Comparison of ENCODE assay signal across 1 cellular context in genomic region chr7:100100420-100101015, GRCh38.
TF ChIP-seq lines count a peak whose summit lies in the region.

No MANE protein-coding gene starts in this region.

TF ChIP-seq in HCT116, 20 proteins besides CTCF, POLR2A, EP300 and RAD21 (continued from another document):
- TF ChIP-seq, protein P1, sequence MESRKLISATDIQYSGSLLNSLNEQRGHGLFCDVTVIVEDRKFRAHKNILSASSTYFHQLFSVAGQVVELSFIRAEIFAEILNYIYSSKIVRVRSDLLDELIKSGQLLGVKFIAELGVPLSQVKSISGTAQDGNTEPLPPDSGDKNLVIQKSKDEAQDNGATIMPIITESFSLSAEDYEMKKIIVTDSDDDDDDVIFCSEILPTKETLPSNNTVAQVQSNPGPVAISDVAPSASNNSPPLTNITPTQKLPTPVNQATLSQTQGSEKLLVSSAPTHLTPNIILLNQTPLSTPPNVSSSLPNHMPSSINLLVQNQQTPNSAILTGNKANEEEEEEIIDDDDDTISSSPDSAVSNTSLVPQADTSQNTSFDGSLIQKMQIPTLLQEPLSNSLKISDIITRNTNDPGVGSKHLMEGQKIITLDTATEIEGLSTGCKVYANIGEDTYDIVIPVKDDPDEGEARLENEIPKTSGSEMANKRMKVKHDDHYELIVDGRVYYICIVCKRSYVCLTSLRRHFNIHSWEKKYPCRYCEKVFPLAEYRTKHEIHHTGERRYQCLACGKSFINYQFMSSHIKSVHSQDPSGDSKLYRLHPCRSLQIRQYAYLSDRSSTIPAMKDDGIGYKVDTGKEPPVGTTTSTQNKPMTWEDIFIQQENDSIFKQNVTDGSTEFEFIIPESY (IDR thresholded peaks at IDR 0.05; ENCODE audit: extremely low read depth, insufficient replicate concordance, low read length): peak; percentile 47
- no peak for TF ChIP-seq ZNF274 (IDR thresholded peaks at IDR 0.05; ENCODE audit: low read depth, low read length)
- peak; percentile 64 for TF ChIP-seq YY1 (IDR thresholded peaks at IDR 0.05; ENCODE audit: extremely low read depth, insufficient replicate concordance, low read depth, low read length)
- TF ChIP-seq SP1 (IDR thresholded peaks at IDR 0.05; ENCODE audit: low read depth): no peak
- TF ChIP-seq CEBPB (IDR thresholded peaks at IDR 0.05; ENCODE audit: low read depth): no peak
- no peak for TF ChIP-seq MAX (IDR thresholded peaks at IDR 0.05)
- TF ChIP-seq ELF1 (IDR thresholded peaks at IDR 0.05; ENCODE audit: borderline replicate concordance, low read depth): no peak
- no peak for TF ChIP-seq EZH2 (IDR thresholded peaks at IDR 0.05)
- peak; percentile 30; the same call in 1 of the 2 replicates for TF ChIP-seq POLR2AphosphoS5 (IDR thresholded peaks at IDR 0.05; ENCODE audit: low read depth, low read length)
- TF ChIP-seq SIN3A (IDR thresholded peaks at IDR 0.05; ENCODE audit: low read depth): no peak
- no peak for TF ChIP-seq REST (IDR thresholded peaks at IDR 0.05; ENCODE audit: low read depth)
- TF ChIP-seq TCF7L2 (IDR thresholded peaks at IDR 0.05; ENCODE audit: borderline replicate concordance, extremely low read depth, insufficient read depth, insufficient read length): peak; percentile 63
- TF ChIP-seq FOSL1 (IDR thresholded peaks at IDR 0.05; ENCODE audit: low read depth): no peak
- TF ChIP-seq JUND (IDR thresholded peaks at IDR 0.05): no peak
- no peak for TF ChIP-seq SRF (IDR thresholded peaks at IDR 0.05; ENCODE audit: low read depth)
- TF ChIP-seq EGR1 (IDR thresholded peaks at IDR 0.05; ENCODE audit: low read depth): no peak
- TF ChIP-seq ZFX (IDR thresholded peaks at IDR 0.05): peak; percentile 59; the same call in 1 of the 2 replicates
- TF ChIP-seq, protein P2, sequence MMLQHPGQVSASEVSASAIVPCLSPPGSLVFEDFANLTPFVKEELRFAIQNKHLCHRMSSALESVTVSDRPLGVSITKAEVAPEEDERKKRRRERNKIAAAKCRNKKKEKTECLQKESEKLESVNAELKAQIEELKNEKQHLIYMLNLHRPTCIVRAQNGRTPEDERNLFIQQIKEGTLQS (IDR thresholded peaks at IDR 0.05): no peak
- no peak for TF ChIP-seq EZH2phosphoT487 (IDR thresholded peaks at IDR 0.05; ENCODE audit: borderline replicate concordance)
TF ChIP-seq in HCT116: peak in this region for 5.
